Comparison of ENCODE assay signal across 17 cellular contexts in the genomic region with DNA sequence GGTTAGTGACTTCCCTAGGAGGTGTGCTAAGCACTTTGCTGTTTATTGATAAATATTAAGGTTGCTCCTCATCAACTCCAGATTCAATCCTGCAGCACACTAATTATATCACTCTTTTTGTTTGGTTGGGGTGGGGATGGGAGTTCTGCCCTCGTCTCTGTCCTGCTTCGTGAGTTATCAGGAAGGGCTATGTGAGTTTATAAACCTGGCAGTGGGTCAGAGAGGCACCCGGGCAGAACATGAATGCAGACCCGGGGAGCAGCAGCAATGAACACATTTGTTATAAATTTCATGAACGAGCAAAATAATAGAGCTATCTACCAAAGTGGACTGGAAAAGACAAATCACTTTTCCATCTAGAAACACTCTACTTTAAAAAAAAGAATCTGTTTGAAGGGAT.
DNase-seq lines count a peak whose midpoint lies in the region; ATAC-seq and TF ChIP-seq lines count a peak whose summit lies in the region.
"Had no signal": no experiment of that assay in that cellular context is flagged by ENCODE, and none has a peak within 500 bp of the region (broad histone marks: within the 10 kb centered on the region; RNA-seq: fewer than 3 reads in every experiment).

No MANE protein-coding gene starts in this region.

- H3K79me2 ChIP-seq in MM.1S (ENCODE audit: low read length): no peaks in the 10 kb centered on the region

- H3K4me3 ChIP-seq in MM.1S (ENCODE audit: low read length) (no peak overlapping the region), thyroid gland (replicated peaks in 1 of 3) (no peak overlapping the region)
- H3K4me3 ChIP-seq: SJSA1 had no signal

- H3K4me1 ChIP-seq in MM.1S (ENCODE audit: low read length): peaks cover 19% of the 10 kb centered on the region
- H3K4me1 ChIP-seq in thyroid gland: peaks cover 36 to 45% of the 10 kb centered on the region in 2 donors

- no peak for TF ChIP-seq POLR2A in thyroid gland (IDR thresholded peaks at IDR 0.05)

- no peaks in the 10 kb centered on the region for H3K9me3 ChIP-seq in MM.1S (replicated peaks; ENCODE audit: insufficient read depth, low read length)
- H3K9me3 ChIP-seq in thyroid gland: no peaks in the 10 kb centered on the region
- H3K9me3 ChIP-seq: SJSA1 had no signal

- H3F3A ChIP-seq in MM.1S (ENCODE audit: insufficient read depth, low read length): peaks cover 8% of the 10 kb centered on the region; the same call in 1 of the 2 replicates

- no peak overlapping the region for H2AFZ ChIP-seq in MM.1S (ENCODE audit: low read length)

- intact Hi-C loops in thyroid gland (cut with DNase I): no loop called here

- no peaks in the 10 kb centered on the region for H3K36me3 ChIP-seq in MM.1S (replicated peaks; ENCODE audit: insufficient read depth, low read length)
- no peaks in the 10 kb centered on the region for H3K36me3 ChIP-seq in thyroid gland

- WGBS in thyroid gland, 2 donors: 9 to 16% methylated on average over 5 of the region's 5 CpGs

- TF ChIP-seq CTCF in MM.1S (IDR thresholded peaks at IDR 0.05; ENCODE audit: low read length) (no peak), thyroid gland (IDR thresholded peaks at IDR 0.05) (no peak)

- DNase-seq in NCI-H2029 treated with DMSO at 0.1 percent for 48 hours (lab: John Stamatoyannopoulos, UW) (peak; percentile 39), NCI-H2029 (lab: John Stamatoyannopoulos, UW) (no peak), MM.1S (no peak), kidney glomerular epithelial cell (lab: John Stamatoyannopoulos, UW) (peak; percentile 28), thyroid gland (peak; percentile 36 to 61), T-helper 9 cell (no peak), DMS53 treated with DMSO at 0.1 percent for 48 hours (lab: John Stamatoyannopoulos, UW; ENCODE audit: unreplicated experiment) (no peak)
- DNase-seq: DND-41, KG1, NCI-H1930, NCI-H446 treated with DMSO at 0.1 percent for 48 hours, NCI-H82, PC-3 had no signal

- H3K27ac ChIP-seq in MM.1S (ENCODE audit: low read length): peak overlapping the region; percentile 26; the same call in 1 of the 2 replicates
- peak overlapping the region; percentile 55 to 75 (median 66) for H3K27ac ChIP-seq in thyroid gland
- H3K27ac ChIP-seq: RWPE1, SJSA1 had no signal

- no peaks in the 10 kb centered on the region for H3K27me3 ChIP-seq in MM.1S (replicated peaks; ENCODE audit: insufficient read depth, low read length)
- H3K27me3 ChIP-seq in thyroid gland: no peaks in the 10 kb centered on the region
- H3K27me3 ChIP-seq: SJSA1 had no signal

- no peaks in the 10 kb centered on the region for H3K9me2 ChIP-seq in MM.1S (replicated peaks; ENCODE audit: insufficient read depth, low read length)

- ATAC-seq in HG03469 (IDR thresholded peaks at IDR 0.05; ENCODE audit: unreplicated experiment): no peak
- ATAC-seq: HCT116, PC-3 had no signal

- peak overlapping the region; percentile 30 for H3K4me2 ChIP-seq in MM.1S (ENCODE audit: low read depth, low read length)

- no peak overlapping the region for H3K9ac ChIP-seq in MM.1S (ENCODE audit: low read length)

- H4K20me1 ChIP-seq in MM.1S (ENCODE audit: insufficient read depth, low read length): no peaks in the 10 kb centered on the region

Comparison
In these comparisons a context has a peak if more than half of its experiments do, and no peak if none do; other contexts are left out.
1. DNase-seq: peak in NCI-H2029 treated with DMSO at 0.1 percent for 48 hours (single experiment), kidney glomerular epithelial cell (single experiment) and thyroid gland (2 of 2); none in NCI-H2029 (single experiment), MM.1S (single experiment), T-helper 9 cell (single experiment) and DMS53 treated with DMSO at 0.1 percent for 48 hours (single experiment).